ENCODE assay signal across 8 cellular contexts in the genomic region with DNA sequence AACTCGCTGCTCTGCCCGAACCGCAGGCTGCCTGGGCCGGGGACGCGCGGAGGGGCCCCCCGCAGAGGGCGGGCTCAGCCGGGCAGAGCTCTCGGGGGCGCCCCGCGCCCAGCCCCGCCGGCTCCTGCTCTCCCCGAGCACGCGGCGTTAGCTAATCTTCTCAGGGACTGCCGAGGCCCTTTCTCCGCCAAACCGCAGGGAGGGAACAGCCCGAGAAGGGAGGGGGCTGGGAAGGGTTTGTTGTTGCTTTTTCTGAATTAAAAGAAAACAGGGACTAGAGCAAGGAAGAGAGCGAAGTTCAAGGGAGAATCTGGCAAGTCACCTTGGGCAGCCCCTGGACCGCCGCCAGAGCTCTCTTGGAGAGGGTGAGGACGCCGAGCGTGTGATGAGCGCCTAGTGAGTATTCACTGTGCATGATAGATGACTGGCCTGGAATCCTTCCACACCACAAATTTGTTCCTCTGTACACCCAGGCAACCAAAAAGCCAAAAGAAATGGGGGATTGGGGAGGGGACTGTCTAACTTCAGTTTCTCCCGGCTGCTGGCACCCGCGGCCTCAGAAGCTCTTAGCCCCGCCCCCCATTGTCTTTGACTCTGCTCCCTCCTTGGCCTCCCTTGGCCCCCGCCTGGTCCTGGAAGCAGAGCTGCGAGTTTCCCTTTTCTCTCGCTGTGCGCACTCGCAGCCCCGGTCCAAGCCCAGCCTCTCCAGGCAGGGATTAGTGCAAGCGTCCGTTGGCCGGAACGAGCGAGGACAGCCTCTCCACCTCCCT. TPM values are rescaled to one million over a fixed set of nuclear protein-coding genes. Genes with fewer than 3 reads are reported as not detected.
DNase-seq lines count a peak whose midpoint lies in the region; ATAC-seq and TF ChIP-seq lines count a peak whose summit lies in the region.

No MANE protein-coding gene starts in this region.

- H3K4me3 Mint-ChIP-seq in brain = peak overlapping the region; percentile 71 to 85 (median 83)

- H3K9me3 ChIP-seq in HEK293 (ENCODE audit: control insufficient read depth, insufficient read depth, low read depth, low read length) = no peaks in the 10 kb centered on the region

- H3K27me3 Mint-ChIP-seq in brain = peaks cover 39% of the 10 kb centered on the region

- peak overlapping the region; percentile 78 for H3K27ac ChIP-seq in HEK293 (ENCODE audit: extremely low read depth, low read depth, low read length)
- peak overlapping the region; percentile 82 for H3K27ac ChIP-seq in rectal smooth muscle tissue (ENCODE audit: low read depth, low read length)

- POLR2A ChIA-PET in HEK293 (lab: Yijun Ruan, JAX) = interaction anchor here (1.1 to 1.5 kb wide), 3 partner anchors 8 to 17 kb away, joined by 3 to 6 read pairs (median 3); no protein-coding TSS in a partner anchor

- H3K36me3 Mint-ChIP-seq in brain = no peaks in the 10 kb centered on the region

- TF ChIP-seq CTCF in HEK293 (tag by site-specific recombination; IDR thresholded peaks at IDR 0.05) (no peak), brain (conservative IDR thresholded peaks at IDR 0.05) (no peak)

- CTCF ChIA-PET in HEK293 (lab: Yijun Ruan, JAX) = interaction anchor here (0.6 to 3.8 kb wide), 8 partner anchors 9 to 262 kb away, joined by 3 to 27 read pairs (median 8); no protein-coding TSS in a partner anchor

- H3K27ac Mint-ChIP-seq in brain = peak overlapping the region; percentile 22 to 93 (median 82)

- H3K36me3 ChIP-seq in HEK293 (ENCODE audit: control insufficient read depth in 2 of 2, insufficient read depth in 1 of 2, low read length in 2 of 2) (no peaks in the 10 kb centered on the region), rectal smooth muscle tissue (ENCODE audit: control insufficient read depth, insufficient read depth, low read length) (no peaks in the 10 kb centered on the region)

- H3K4me3 ChIP-seq in HEK293 (ENCODE audit: low read depth, low read length) = no peak overlapping the region; the same call in 1 of the 2 replicates
- H3K4me3 ChIP-seq in rectal smooth muscle tissue (ENCODE audit: low read length) = peak overlapping the region; percentile 61

- peaks cover 10% of the 10 kb centered on the region for H3K4me1 ChIP-seq in HEK293 (ENCODE audit: control insufficient read depth, insufficient read depth, low read length)
- no peaks in the 10 kb centered on the region for H3K4me1 ChIP-seq in rectal smooth muscle tissue (ENCODE audit: control insufficient read depth, insufficient read depth, low read length)

- peaks cover 25% of the 10 kb centered on the region for H3K4me1 Mint-ChIP-seq in brain

- H3K9me3 Mint-ChIP-seq in brain = peaks cover 0 to 5% (median 0%) of the 10 kb centered on the region in 5 experiments

- peak; percentile 60 for DNase-seq in COLO668 (lab: John Stamatoyannopoulos, UW; ENCODE audit: unreplicated experiment)
- peak; percentile 13 for DNase-seq in OCI-M1 (lab: John Stamatoyannopoulos, UW)
- peak in 50 of 51 donors; percentile 15 to 93 (median 71) for DNase-seq in hypothalamus (lab: John Stamatoyannopoulos, UW)

- ATAC-seq in GM19328 (IDR thresholded peaks at IDR 0.05; ENCODE audit: unreplicated experiment) = no peak
- ATAC-seq in HG03280 (IDR thresholded peaks at IDR 0.05; ENCODE audit: unreplicated experiment) = no peak

- peak overlapping the region; percentile 60 for H3K9ac ChIP-seq in rectal smooth muscle tissue (ENCODE audit: low read length)

- peaks cover 5% of the 10 kb centered on the region for H3K27me3 ChIP-seq in rectal smooth muscle tissue (ENCODE audit: control insufficient read depth, insufficient read depth, low read length)

TF ChIP-seq in HEK293, 187 proteins besides CTCF, POLR2A, EP300 and RAD21 (continues in another document):
- TF ChIP-seq ZNF311 (tag by site-specific recombination; IDR thresholded peaks at IDR 0.05; ENCODE audit: borderline replicate concordance) (no peak), ZNF354C (tag by site-specific recombination; IDR thresholded peaks at IDR 0.05; ENCODE audit: borderline replicate concordance, low read depth) (no peak), INSM2 (tag by site-specific recombination; IDR thresholded peaks at IDR 0.05) (no peak), ZNF571 (tag by site-specific recombination; IDR thresholded peaks at IDR 0.05) (no peak), ZNF10 (tag by site-specific recombination; IDR thresholded peaks at IDR 0.05) (peak; percentile 19; the same call in 1 of the 2 replicates), ZFP41 (tag by site-specific recombination; IDR thresholded peaks at IDR 0.05; ENCODE audit: borderline replicate concordance) (no peak), ZNF112 (tag by site-specific recombination; IDR thresholded peaks at IDR 0.05) (no peak), GLIS1 (tag by site-specific recombination; IDR thresholded peaks at IDR 0.05) (peak; percentile 59; the same call in 1 of the 2 replicates), HOXD13 (CRISPR knock-in tag; IDR thresholded peaks at IDR 0.05; ENCODE audit: borderline replicate concordance) (no peak), ZNF391 (tag by site-specific recombination; IDR thresholded peaks at IDR 0.05; ENCODE audit: borderline replicate concordance, low read depth) (no peak), ZNF18 (tag by site-specific recombination; IDR thresholded peaks at IDR 0.05) (no peak), ZNF202 (tag by site-specific recombination; IDR thresholded peaks at IDR 0.05; ENCODE audit: borderline replicate concordance) (no peak), ZNF76 (tag by site-specific recombination; IDR thresholded peaks at IDR 0.05; ENCODE audit: borderline replicate concordance, low read depth) (no peak)
- TF ChIP-seq, protein P1, sequence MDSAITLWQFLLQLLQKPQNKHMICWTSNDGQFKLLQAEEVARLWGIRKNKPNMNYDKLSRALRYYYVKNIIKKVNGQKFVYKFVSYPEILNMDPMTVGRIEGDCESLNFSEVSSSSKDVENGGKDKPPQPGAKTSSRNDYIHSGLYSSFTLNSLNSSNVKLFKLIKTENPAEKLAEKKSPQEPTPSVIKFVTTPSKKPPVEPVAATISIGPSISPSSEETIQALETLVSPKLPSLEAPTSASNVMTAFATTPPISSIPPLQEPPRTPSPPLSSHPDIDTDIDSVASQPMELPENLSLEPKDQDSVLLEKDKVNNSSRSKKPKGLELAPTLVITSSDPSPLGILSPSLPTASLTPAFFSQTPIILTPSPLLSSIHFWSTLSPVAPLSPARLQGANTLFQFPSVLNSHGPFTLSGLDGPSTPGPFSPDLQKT (IDR thresholded peaks at IDR 0.05; ENCODE audit: borderline replicate concordance, low read depth, low read length) = no peak
- TF ChIP-seq, protein P2, sequence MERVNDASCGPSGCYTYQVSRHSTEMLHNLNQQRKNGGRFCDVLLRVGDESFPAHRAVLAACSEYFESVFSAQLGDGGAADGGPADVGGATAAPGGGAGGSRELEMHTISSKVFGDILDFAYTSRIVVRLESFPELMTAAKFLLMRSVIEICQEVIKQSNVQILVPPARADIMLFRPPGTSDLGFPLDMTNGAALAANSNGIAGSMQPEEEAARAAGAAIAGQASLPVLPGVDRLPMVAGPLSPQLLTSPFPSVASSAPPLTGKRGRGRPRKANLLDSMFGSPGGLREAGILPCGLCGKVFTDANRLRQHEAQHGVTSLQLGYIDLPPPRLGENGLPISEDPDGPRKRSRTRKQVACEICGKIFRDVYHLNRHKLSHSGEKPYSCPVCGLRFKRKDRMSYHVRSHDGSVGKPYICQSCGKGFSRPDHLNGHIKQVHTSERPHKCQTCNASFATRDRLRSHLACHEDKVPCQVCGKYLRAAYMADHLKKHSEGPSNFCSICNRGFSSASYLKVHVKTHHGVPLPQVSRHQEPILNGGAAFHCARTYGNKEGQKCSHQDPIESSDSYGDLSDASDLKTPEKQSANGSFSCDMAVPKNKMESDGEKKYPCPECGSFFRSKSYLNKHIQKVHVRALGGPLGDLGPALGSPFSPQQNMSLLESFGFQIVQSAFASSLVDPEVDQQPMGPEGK (tag by site-specific recombination; IDR thresholded peaks at IDR 0.05) = peak; percentile 53

RNA-seq across cellular contexts. Expression of gene LMX1A, which starts 19.7 kb away (rescaled TPM):
- polyA plus RNA-seq in brain (ENCODE audit: insufficient read depth, low read depth, low replicate concordance) = not detected

Comparison
In these comparisons a context has a peak if more than half of its experiments do, and no peak if none do; other contexts are left out.
1. DNase-seq: peak in every context shown above with its lines; median percentile 71 in hypothalamus; 60 in COLO668; 13 in OCI-M1.